7 cellular contexts compared by ENCODE assay signal in genomic region chr1:231040019-231040799, GRCh38. TPM values are rescaled to one million over a fixed set of nuclear protein-coding genes. Genes with fewer than 3 reads are reported as not detected.
A peak's percentile ranks its signal among the peaks of the same experiment; 100 is the strongest.
DNase-seq lines count a peak whose midpoint lies in the region; ATAC-seq and TF ChIP-seq lines count a peak whose summit lies in the region.

TSS of gene FAM89A (minus strand) at chr1:231040254. CDS start at chr1:231040211, 43 bp downstream.

- peak within 1 kb of the TSS; percentile 83 for H2AK5ac ChIP-seq in neuronal stem cell (ENCODE audit: low read depth, low read length)

- BruUV-seq in Panc1 (replicated peaks; lab: Mats Ljungman, UMichigan) = no TSS peak

- DNase-seq in Panc1 (ENCODE audit: low read depth, low spot score) = no peak
- DNase-seq in activated T-helper 1 cell treated with anti-CD3 and anti-CD28 coated beads, Interleukin-2, amount 50 U/mL, for 16 hours (ENCODE audit: low read depth in 1 of 2, low spot score in 1 of 2) = peak; percentile 56 to 58
- peak; percentile 61 for DNase-seq in fibroblast of villous mesenchyme (ENCODE audit: low read depth)
- peak; percentile 35 for DNase-seq in neuronal stem cell (ENCODE audit: low spot score)

- POLR2A ChIA-PET in Panc1 (lab: Charles Lee) = interaction anchor here (0.6 kb wide), 1 partner anchor 15 kb away, joined by 4 read pairs; no protein-coding TSS in a partner anchor

- H3K27ac ChIP-seq in Panc1 (ENCODE audit: low read length) (no peak within 1 kb of the TSS), neuronal stem cell (replicated peaks; ENCODE audit: low read length) (no peak within 1 kb of the TSS), subcutaneous abdominal adipose tissue (ENCODE audit: low read depth, low read length) (peak within 1 kb of the TSS; percentile 89)

- TF ChIP-seq CTCF in Panc1 (IDR thresholded peaks at IDR 0.05) (no peak), fibroblast of villous mesenchyme (IDR thresholded peaks at IDR 0.05; ENCODE audit: insufficient read depth, low read depth, low read length) (no peak)

- H2BK120ac ChIP-seq in neuronal stem cell (ENCODE audit: low read depth, low read length) = peak within 1 kb of the TSS; percentile 39

- H3K18ac ChIP-seq in neuronal stem cell (ENCODE audit: low read length) = peak within 1 kb of the TSS; percentile 94

- H3K9ac ChIP-seq in neuronal stem cell (ENCODE audit: low read depth, low read length, poor library complexity) (peak within 1 kb of the TSS; percentile 79), subcutaneous abdominal adipose tissue (ENCODE audit: low read length in 5 of 5) (peak within 1 kb of the TSS; percentile 82 to 93 (median 87))

- H4K91ac ChIP-seq in neuronal stem cell (ENCODE audit: low read depth, low read length, poor library complexity) = no peak within 1 kb of the TSS

- peak within 1 kb of the TSS; percentile 45 to 52 for H3K4me3 ChIP-seq in Panc1 (ENCODE audit: low read depth in 2 of 2, low read length in 2 of 2)
- peak within 1 kb of the TSS; percentile 90 for H3K4me3 ChIP-seq in fibroblast of villous mesenchyme (ENCODE audit: low read depth, low read length)
- peak within 1 kb of the TSS; percentile 73 to 89 for H3K4me3 ChIP-seq in neuronal stem cell (ENCODE audit: low read length in 2 of 2)
- peak within 1 kb of the TSS; percentile 70 to 83 (median 80) for H3K4me3 ChIP-seq in subcutaneous abdominal adipose tissue (ENCODE audit: low read depth in 1 of 5, low read length in 5 of 5)

- H4K8ac ChIP-seq in neuronal stem cell (ENCODE audit: low read depth, low read length) = no peak within 1 kb of the TSS

- peak within 1 kb of the TSS; percentile 97 for H2AFZ ChIP-seq in neuronal stem cell (ENCODE audit: low read length)

- H3K4me2 ChIP-seq in neuronal stem cell (ENCODE audit: insufficient read depth, low read length, poor library complexity, severe bottlenecking) = peak within 1 kb of the TSS; percentile 97

- H3K36me3 ChIP-seq in Panc1 (ENCODE audit: control insufficient read depth, insufficient read depth, low read length) (peaks cover 3% of the 10 kb centered on the region; the same call in 1 of the 2 replicates), neuronal stem cell (replicated peaks in 1 of 2; ENCODE audit: control insufficient read depth in 2 of 2, insufficient read depth in 2 of 2, low read length in 2 of 2) (no peaks in the 10 kb centered on the region), subcutaneous abdominal adipose tissue (ENCODE audit: control insufficient read depth in 5 of 5, insufficient read depth in 5 of 5, low read length in 5 of 5) (no peaks in the 10 kb centered on the region)

- peaks cover 17% of the 10 kb centered on the region for H3K27me3 ChIP-seq in Panc1 (ENCODE audit: control insufficient read depth, insufficient read depth, low read length)
- H3K27me3 ChIP-seq in neuronal stem cell (ENCODE audit: control insufficient read depth in 3 of 3, insufficient read depth in 3 of 3, low read depth in 1 of 3, low read length in 3 of 3) = peaks cover 5 to 40% (median 22%) of the 10 kb centered on the region in 3 experiments
- H3K27me3 ChIP-seq in subcutaneous abdominal adipose tissue (ENCODE audit: control insufficient read depth in 5 of 5, insufficient read depth in 4 of 5, low read length in 5 of 5) = no peaks in the 10 kb centered on the region

- no peak within 1 kb of the TSS for H3K4ac ChIP-seq in neuronal stem cell (ENCODE audit: low read length)

- no peaks in the 10 kb centered on the region for H3K4me1 ChIP-seq in Panc1 (ENCODE audit: control insufficient read depth, insufficient read depth, low read length)
- peaks cover 5 to 7% of the 10 kb centered on the region in 2 donors for H3K4me1 ChIP-seq in neuronal stem cell (ENCODE audit: control insufficient read depth in 2 of 2, insufficient read depth in 1 of 2, low read depth in 1 of 2, low read length in 2 of 2)
- H3K4me1 ChIP-seq in subcutaneous abdominal adipose tissue (ENCODE audit: control insufficient read depth in 5 of 5, insufficient read depth in 5 of 5, low read length in 5 of 5) = peaks cover 10 to 54% (median 44%) of the 10 kb centered on the region in 5 donors

- H2BK12ac ChIP-seq in neuronal stem cell (ENCODE audit: low read length) = peak within 1 kb of the TSS; percentile 77

- in situ Hi-C loops in Panc1 (cut with HindIII; ENCODE audit: low pct_unique_long_range_greater_than_20kb, low sequenced_read_pairs) = no loop called here

- peak within 1 kb of the TSS; percentile 87 for H3K14ac ChIP-seq in neuronal stem cell (ENCODE audit: low read length)

- WGBS in neuronal stem cell (ENCODE audit: extremely low coverage in 2 of 2, insufficient read length in 2 of 2, insufficient replicate concordance in 1 of 2), 2 donors = no CpG with 5 or more reads among the region's 82 CpGs

- peak within 1 kb of the TSS; percentile 41 for H2BK15ac ChIP-seq in neuronal stem cell (ENCODE audit: low read length)

- peak; percentile 76 for ATAC-seq in GM18502 (IDR thresholded peaks at IDR 0.05; ENCODE audit: poor library complexity, unreplicated experiment)
- peak; percentile 72 for ATAC-seq in HG02588 (IDR thresholded peaks at IDR 0.05; ENCODE audit: unreplicated experiment)
- ATAC-seq in Panc1 = peak; percentile 84

- intact Hi-C loops in Panc1 (cut with micrococcal nuclease; ENCODE audit: unreplicated experiment) = no loop called here

- H3K9me3 ChIP-seq in Panc1 (ENCODE audit: control insufficient read depth, insufficient read depth, low read depth, low read length) (no peaks in the 10 kb centered on the region), neuronal stem cell (replicated peaks in 1 of 2; ENCODE audit: control insufficient read depth in 2 of 2, insufficient read depth in 1 of 2, low read depth in 1 of 2, low read length in 2 of 2) (peaks cover 0 to 7% of the 10 kb centered on the region in 2 donors), subcutaneous abdominal adipose tissue (ENCODE audit: control insufficient read depth in 5 of 5, low read length in 5 of 5) (peaks cover 2 to 8% (median 4%) of the 10 kb centered on the region in 5 donors)

- no peak within 1 kb of the TSS for H2BK5ac ChIP-seq in neuronal stem cell (ENCODE audit: low read length)

- CTCF ChIA-PET in Panc1 (lab: Charles Lee) = no interaction called here

- H3K79me1 ChIP-seq in neuronal stem cell (ENCODE audit: low read depth, low read length) = no peaks in the 10 kb centered on the region

- peak within 1 kb of the TSS; percentile 98 for H3K23ac ChIP-seq in neuronal stem cell (ENCODE audit: low read depth, low read length, poor library complexity)

RNA-seq across cellular contexts. Expression of gene FAM89A, which starts in this region (rescaled TPM):
- total RNA-seq in Panc1 (2021; ENCODE audit: unreplicated experiment) = 2.2 TPM
- 1.0 TPM for polyA plus RNA-seq in Panc1 (2012; ENCODE audit: insufficient read length)
- total RNA-seq in fibroblast of villous mesenchyme = 7.7 and 22.5 TPM in 2 replicates
- 8.5 TPM for polyA plus RNA-seq in neuronal stem cell (2013, experiment 1 of 2)
- 7.9 TPM for polyA plus RNA-seq in neuronal stem cell (2013, experiment 2 of 2)
